ENCODE assay signal across 8 cellular contexts in genomic region chr19:46115396-46116109, GRCh38. TPM values are rescaled to one million over a fixed set of nuclear protein-coding genes. Genes with fewer than 3 reads are reported as not detected.
DNase-seq lines count a peak whose midpoint lies in the region; ATAC-seq and TF ChIP-seq lines count a peak whose summit lies in the region.

No MANE protein-coding gene starts in this region.

- intact Hi-C loops in esophagus muscularis mucosa (cut with DNase I): no loop called here

- H3K4me3 ChIP-seq in esophagus muscularis mucosa: no peak overlapping the region

- peak; percentile 77 for DNase-seq in activated CD4-positive, alpha-beta T cell treated with anti-CD3 and anti-CD28 coated beads for 48 hours
- no peak for DNase-seq in activated CD4-positive, alpha-beta T cell treated with anti-CD3 and anti-CD28 coated beads, Interleukin-2, amount 50 U/mL, for 1 hour
- DNase-seq in RKO (ENCODE audit: low spot score): peak; percentile 18
- DNase-seq in esophagus muscularis mucosa (ENCODE audit: extremely low spot score): peak; percentile 57
- peak; percentile 33 to 46 for DNase-seq in stimulated activated CD8-positive, alpha-beta memory T cell treated with anti-CD3 and anti-CD28 coated beads, Interleukin-2, amount 100 ng/mL, for 48 hours (ENCODE audit: low read depth in 2 of 2)
- DNase-seq in NCI-H1436 (lab: John Stamatoyannopoulos, UW): no peak

- WGBS in esophagus muscularis mucosa: 59% methylated on average over 9 of the region's 9 CpGs

- no peaks in the 10 kb centered on the region for H3K36me3 ChIP-seq in esophagus muscularis mucosa

- peaks cover 0 to 4% (median 0%) of the 10 kb centered on the region in 4 donors for H3K9me3 ChIP-seq in esophagus muscularis mucosa

- TF ChIP-seq EP300 in esophagus muscularis mucosa (IDR thresholded peaks at IDR 0.05): no peak

- no peak for ATAC-seq in HG03135 (IDR thresholded peaks at IDR 0.05; ENCODE audit: unreplicated experiment)
- no peak for ATAC-seq in HG02763 (IDR thresholded peaks at IDR 0.05; ENCODE audit: unreplicated experiment)

- no peak for TF ChIP-seq POLR2A in esophagus muscularis mucosa (IDR thresholded peaks at IDR 0.05; ENCODE audit: low read depth)

- H3K4me1 ChIP-seq in esophagus muscularis mucosa: no peaks in the 10 kb centered on the region

- TF ChIP-seq CTCF in esophagus muscularis mucosa (IDR thresholded peaks at IDR 0.05): no peak

- H3K27ac ChIP-seq in esophagus muscularis mucosa (replicated peaks in 1 of 4): no peak overlapping the region

- peaks cover 0 to 68% (median 0%) of the 10 kb centered on the region in 4 donors for H3K27me3 ChIP-seq in esophagus muscularis mucosa

RNA-seq across cellular contexts. Expression of gene IGFL3, which starts 8.9 kb away (rescaled TPM):
- total RNA-seq in esophagus muscularis mucosa: not detected

RNA-seq across cellular contexts. Expression of gene IGFL2, which starts 32.5 kb away (rescaled TPM):
- not detected for total RNA-seq in esophagus muscularis mucosa

Comparison
In these comparisons a context has a peak if more than half of its experiments do, and no peak if none do; other contexts are left out.
1. DNase-seq: peak in activated CD4-positive, alpha-beta T cell treated with anti-CD3 and anti-CD28 coated beads for 48 hours (single experiment), RKO (single experiment), esophagus muscularis mucosa (single experiment) and stimulated activated CD8-positive, alpha-beta memory T cell treated with anti-CD3 and anti-CD28 coated beads, Interleukin-2, amount 100 ng/mL, for 48 hours (2 of 2); none in activated CD4-positive, alpha-beta T cell treated with anti-CD3 and anti-CD28 coated beads, Interleukin-2, amount 50 U/mL, for 1 hour (single experiment) and NCI-H1436 (single experiment).